ENCODE assay signal across 9 cellular contexts in genomic region chr11:58900479-58901420, GRCh38. TPM values are rescaled to one million over a fixed set of nuclear protein-coding genes. Genes with fewer than 3 reads are reported as not detected.
A peak's percentile ranks its signal among the peaks of the same experiment; 100 is the strongest.
DNase-seq lines count a peak whose midpoint lies in the region; ATAC-seq, FAIRE-seq and TF ChIP-seq lines count a peak whose summit lies in the region.
"Had no signal": no experiment of that assay in that cellular context is flagged by ENCODE, and none has a peak within 500 bp of the region (broad histone marks: within the 10 kb centered on the region; RNA-seq: fewer than 3 reads in every experiment).

No MANE protein-coding gene starts in this region.

- no peaks in the 10 kb centered on the region for H3K9me3 ChIP-seq in breast epithelium
- no peaks in the 10 kb centered on the region for H3K9me3 ChIP-seq in kidney (ENCODE audit: control insufficient read depth in 1 of 2, low read length in 2 of 2)

- POLR2A ChIA-PET in HEK293T (lab: Yijun Ruan, JAX), result no interaction called here

- no peak overlapping the region for H3K9ac ChIP-seq in kidney (ENCODE audit: low read length in 2 of 2)

- H3K4me1 ChIP-seq in breast epithelium (no peaks in the 10 kb centered on the region), kidney (ENCODE audit: control insufficient read depth in 1 of 2, insufficient read depth in 1 of 2, low read depth in 1 of 2, low read length in 2 of 2) (no peaks in the 10 kb centered on the region)

- no peak for ATAC-seq in GM18873 (IDR thresholded peaks at IDR 0.05; ENCODE audit: low FRiP score, unreplicated experiment)

- no peak overlapping the region for H3K27ac ChIP-seq in breast epithelium
- no peak overlapping the region for H3K27ac ChIP-seq in kidney (ENCODE audit: low read depth in 2 of 2, low read length in 2 of 2)

- peaks cover 0 to 10% of the 10 kb centered on the region in 2 donors for H3K27me3 ChIP-seq in breast epithelium

- H3K36me3 ChIP-seq in breast epithelium (no peaks in the 10 kb centered on the region), kidney (ENCODE audit: control insufficient read depth in 1 of 2, insufficient read depth in 2 of 2, low read length in 2 of 2) (no peaks in the 10 kb centered on the region)

- CTCF ChIA-PET in HEK293T (lab: Yijun Ruan, JAX), result interaction anchor here (0.6 kb wide), 2 partner anchors 158 to 1245 kb away, joined by 3 to 5 read pairs; no protein-coding TSS in a partner anchor

- FAIRE-seq in kidney (lab: Jason Lieb, UNC), result no peak

- TF ChIP-seq CTCF in breast epithelium (IDR thresholded peaks at IDR 0.05) (peak; percentile 24 to 61 (median 42)), kidney (IDR thresholded peaks at IDR 0.05; ENCODE audit: borderline replicate concordance, extremely low read depth, insufficient read depth) (peak; percentile 61)

- H3K4me3 ChIP-seq in breast epithelium (peak overlapping the region in 1 of 3 donors; percentile 21), kidney (ENCODE audit: low read length in 2 of 2) (peak overlapping the region; percentile 35 to 51)

- TF ChIP-seq POLR2A in breast epithelium (IDR thresholded peaks at IDR 0.05), result no peak

- DNase-seq in NCI-H82 (lab: John Stamatoyannopoulos, UW) (peak; percentile 5), NCI-H82 treated with DMSO at 0.1 percent for 48 hours (lab: John Stamatoyannopoulos, UW; ENCODE audit: unreplicated experiment) (no peak), HEK293T (ENCODE audit: extremely low spot score) (peak; percentile 59), NOMO-1 (lab: John Stamatoyannopoulos, UW; ENCODE audit: unreplicated experiment in 2 of 2) (peak; percentile 43 to 70), breast epithelium (ENCODE audit: low spot score in 2 of 2) (peak; percentile 71 to 78), kidney (no peak)
- peak; percentile 78 for DNase-seq in stimulated activated CD8-positive, alpha-beta memory T cell treated with anti-CD3 and anti-CD28 coated beads, Interleukin-4, amount 100 ng/mL, for 48 hours

- intact Hi-C loops in breast epithelium (cut with DNase I; ENCODE audit: low total_unique reads) (no loop called here), kidney (cut with DNase I) (no loop called here)

TF ChIP-seq in HEK293T, 16 proteins besides CTCF, POLR2A, EP300 and RAD21:
- TF ChIP-seq PKNOX1 (IDR thresholded peaks at IDR 0.05) (peak; percentile 91), ZNF384 (IDR thresholded peaks at IDR 0.05) (no peak)

RNA-seq across cellular contexts. Expression of gene GLYATL1, which starts 38.5 kb away (rescaled TPM):
- total RNA-seq in breast epithelium (1 to 10 TPM in 1 of 3 donors, under 1 TPM in 1, not detected in 1; 0.73 to 1.6 TPM), kidney (15.7 TPM)
- polyA plus RNA-seq in kidney (ENCODE audit: insufficient read depth, low read depth, low replicate concordance), result 199 TPM
- total RNA-seq: dermis microvascular lymphatic vessel endothelial cell had no signal

RNA-seq across cellular contexts. Expression of gene GLYATL2, which starts 56.2 kb away (rescaled TPM):
- total RNA-seq in breast epithelium (10 to 100 TPM in 1 of 3 donors, 1 to 10 TPM in 2; 1.3 to 38.3 (median 1.8) TPM), kidney (not detected)
- not detected for polyA plus RNA-seq in kidney (ENCODE audit: insufficient read depth, low read depth, low replicate concordance)

Comparison
In these comparisons a context has a peak if more than half of its experiments do, and no peak if none do; other contexts are left out.
1. DNase-seq: peak in NCI-H82 (single experiment), HEK293T (single experiment), NOMO-1 (2 of 2), breast epithelium (2 of 2) and stimulated activated CD8-positive, alpha-beta memory T cell treated with anti-CD3 and anti-CD28 coated beads, Interleukin-4, amount 100 ng/mL, for 48 hours (single experiment); none in NCI-H82 treated with DMSO at 0.1 percent for 48 hours (single experiment) and kidney (single experiment).